Comparison of ENCODE assay signal across 17 cellular contexts in genomic region chr13:113540523-113540922, GRCh38. TPM values are rescaled to one million over a fixed set of nuclear protein-coding genes. Genes with fewer than 3 reads are reported as not detected.
A peak's percentile ranks its signal among the peaks of the same experiment; 100 is the strongest.
DNase-seq lines count a peak whose midpoint lies in the region; ATAC-seq and TF ChIP-seq lines count a peak whose summit lies in the region.
"Had no signal": no experiment of that assay in that cellular context is flagged by ENCODE, and none has a peak within 500 bp of the region (broad histone marks: within the 10 kb centered on the region; RNA-seq: fewer than 3 reads in every experiment).

No MANE protein-coding gene starts in this region.

- TF ChIP-seq CTCF in heart left ventricle (IDR thresholded peaks at IDR 0.05): no peak
- no peak for TF ChIP-seq CTCF in endothelial cell (IDR thresholded peaks at IDR 0.05; ENCODE audit: unreplicated experiment)
- no peak for TF ChIP-seq CTCF in progenitor cell of endocrine pancreas (IDR thresholded peaks at IDR 0.05; ENCODE audit: unreplicated experiment)
- no peak for TF ChIP-seq CTCF in GM13976 (IDR thresholded peaks at IDR 0.05; ENCODE audit: borderline replicate concordance, control extremely low read depth, extremely low read depth, insufficient read depth, missing control alignments)

- intact Hi-C loops in cardiac septum (cut with DNase I): no loop called here
- intact Hi-C loops in heart left ventricle (cut with DNase I): loop anchor here in 2 of 10 donors (5.0 to 10.0 kb wide), 2 partner anchors 46 to 48 kb away; partner anchors contain the start of gene DCUN1D2 (in 2 of the 2)

- H3K27me3 ChIP-seq in heart left ventricle: no peaks in the 10 kb centered on the region

- H3K4me1 Mint-ChIP-seq in endothelial cell (ENCODE audit: unreplicated experiment) (peaks cover 18% of the 10 kb centered on the region), progenitor cell of endocrine pancreas (ENCODE audit: low read depth) (peaks cover 24% of the 10 kb centered on the region)

- H3K27me3 Mint-ChIP-seq in endothelial cell (ENCODE audit: unreplicated experiment) (peaks cover 15% of the 10 kb centered on the region), progenitor cell of endocrine pancreas (no peaks in the 10 kb centered on the region)

- in situ Hi-C loops in GM13976 (cut with MboI; ENCODE audit: low sequenced_read_pairs, unreplicated experiment): no loop called here

- no peak overlapping the region for H3K4me3 ChIP-seq in heart left ventricle
- H3K4me3 ChIP-seq: A549, HAP-1 had no signal

- DNase-seq in cardiac septum (ENCODE audit: low spot score): peak; percentile 57
- DNase-seq in heart left ventricle: no peak
- no peak for DNase-seq in endothelial cell (ENCODE audit: low spot score)
- DNase-seq in progenitor cell of endocrine pancreas (ENCODE audit: low spot score, unreplicated experiment): no peak
- DNase-seq in stimulated activated CD4-positive, alpha-beta T cell treated with anti-CD3 and anti-CD28 coated beads, Interleukin-12 subunit alpha, Interleukin-12 subunit beta, amount 100 ng/mL, for 4 hours: no peak
- no peak for DNase-seq in middle frontal gyrus (ENCODE audit: extremely low spot score, low spot score)
- no peak for DNase-seq in NCI-H2227 treated with DMSO at 0.1 percent for 48 hours (lab: John Stamatoyannopoulos, UW)
- DNase-seq in GM13976 (ENCODE audit: low spot score): no peak
- DNase-seq: AML-193; Calu3; CD8-positive, alpha-beta T cell; DMS79 treated with DMSO at 0.1 percent for 48 hours; GF-D8; IMR-90 had no signal

- H3K4me3 Mint-ChIP-seq in endothelial cell (ENCODE audit: unreplicated experiment): peak overlapping the region; percentile 75
- H3K4me3 Mint-ChIP-seq in progenitor cell of endocrine pancreas (ENCODE audit: low read depth): no peak overlapping the region
- H3K4me3 Mint-ChIP-seq: CD8-positive, alpha-beta T cell had no signal

- 91 to 98% (median 94%) methylated on average over 10 of the region's 10 CpGs for WGBS in heart left ventricle, 4 donors

- peaks cover 44% of the 10 kb centered on the region for H3K36me3 Mint-ChIP-seq in endothelial cell (ENCODE audit: low read depth, unreplicated experiment)
- peaks cover 43% of the 10 kb centered on the region for H3K36me3 Mint-ChIP-seq in progenitor cell of endocrine pancreas (ENCODE audit: insufficient read depth)

- H3K9me3 Mint-ChIP-seq in endothelial cell (ENCODE audit: unreplicated experiment) (no peaks in the 10 kb centered on the region), progenitor cell of endocrine pancreas (ENCODE audit: low read depth) (peaks cover 17% of the 10 kb centered on the region)

- TF ChIP-seq POLR2A in heart left ventricle (IDR thresholded peaks at IDR 0.05): no peak

- H3K4me1 ChIP-seq in heart left ventricle: peaks cover 0 to 15% (median 7%) of the 10 kb centered on the region in 12 donors
- H3K4me1 ChIP-seq: A549 had no signal

- no peak for ATAC-seq in heart left ventricle
- ATAC-seq: A549; CD8-positive, alpha-beta T cell had no signal

- H3K36me3 ChIP-seq in heart left ventricle: peaks cover 0 to 55% (median 31%) of the 10 kb centered on the region in 9 donors

- H3K9me3 ChIP-seq in heart left ventricle: no peaks in the 10 kb centered on the region
- H3K9me3 ChIP-seq: A549, HAP-1 had no signal

- H3K27ac ChIP-seq in heart left ventricle: no peak overlapping the region
- H3K27ac ChIP-seq: 22Rv1, A549 had no signal

- H3K27ac Mint-ChIP-seq in endothelial cell (ENCODE audit: unreplicated experiment): peak overlapping the region; percentile 50
- H3K27ac Mint-ChIP-seq in progenitor cell of endocrine pancreas: peak overlapping the region; percentile 9
- H3K27ac Mint-ChIP-seq: CD8-positive, alpha-beta T cell had no signal

RNA-seq across cellular contexts. Expression of gene TFDP1, which starts 44.0 kb away (rescaled TPM):
- total RNA-seq in cardiac septum: 38.8 TPM
- total RNA-seq in heart left ventricle: 10 to 100 TPM; 39.7 to 50.3 (median 45.8) TPM
- 10 to 100 TPM; 19.7 to 30.4 TPM for polyA plus RNA-seq in heart left ventricle
- total RNA-seq in endothelial cell (ENCODE audit: unreplicated experiment): 65.8 TPM
- 58.2 and 63.9 TPM in 2 replicates for total RNA-seq in progenitor cell of endocrine pancreas

RNA-seq across cellular contexts. Expression of gene DCUN1D2, which starts 50.0 kb away (rescaled TPM):
- 134 TPM for total RNA-seq in cardiac septum
- total RNA-seq in heart left ventricle: 100 to 1,000 TPM in 7 of 9 donors, 10 to 100 TPM in 2; 95.4 to 247 (median 159) TPM
- polyA plus RNA-seq in heart left ventricle: 10 to 100 TPM; 68.7 to 83.9 TPM
- 23.9 TPM for total RNA-seq in endothelial cell (ENCODE audit: unreplicated experiment)
- 44.9 and 51.2 TPM in 2 replicates for total RNA-seq in progenitor cell of endocrine pancreas
